In genomic region chr2:136394136-136395060, GRCh38 we compare ENCODE assay signal across 9 cellular contexts.
DNase-seq lines count a peak whose midpoint lies in the region; ATAC-seq and TF ChIP-seq lines count a peak whose summit lies in the region.
"Had no signal": no experiment of that assay in that cellular context is flagged by ENCODE, and none has a peak within 500 bp of the region (broad histone marks: within the 10 kb centered on the region; RNA-seq: fewer than 3 reads in every experiment).

No MANE protein-coding gene starts in this region.

- no peaks in the 10 kb centered on the region for H3K9me3 Mint-ChIP-seq in memory B cell
- H3K9me3 Mint-ChIP-seq in activated T-helper 2 cell treated with anti-CD3 and anti-CD28 coated beads, Interferon-gamma antibody, Interleukin-2, Interleukin-4, amounts not matched to agents 10 μg/mL and 5 μg/mL and 100 μg/mL, durations not matched to agents 14 hours and 24 hours and 36 hours, result no peaks in the 10 kb centered on the region
- H3K9me3 Mint-ChIP-seq in CD4-positive, alpha-beta T cell, result no peaks in the 10 kb centered on the region

- POLR2A ChIA-PET in CD4-positive, alpha-beta T cell (lab: Charles Lee), result no interaction called here

- H3K9me3 ChIP-seq in CD4-positive, alpha-beta T cell (ENCODE audit: control insufficient read depth, low read length), result no peaks in the 10 kb centered on the region

- no peaks in the 10 kb centered on the region for H3K36me3 Mint-ChIP-seq in memory B cell
- no peaks in the 10 kb centered on the region for H3K36me3 Mint-ChIP-seq in activated T-helper 2 cell treated with anti-CD3 and anti-CD28 coated beads, Interferon-gamma antibody, Interleukin-2, Interleukin-4, amounts not matched to agents 10 μg/mL and 5 μg/mL and 100 μg/mL, durations not matched to agents 14 hours and 24 hours and 36 hours (ENCODE audit: low read depth)
- H3K36me3 Mint-ChIP-seq in CD4-positive, alpha-beta T cell (ENCODE audit: low read depth), result no peaks in the 10 kb centered on the region

- no peak overlapping the region for H3K27ac ChIP-seq in substantia nigra (ENCODE audit: low read depth, low read length, poor library complexity, severe bottlenecking)
- H3K27ac ChIP-seq in CD4-positive, alpha-beta T cell (ENCODE audit: low read depth, low read length), result no peak overlapping the region
- H3K27ac ChIP-seq: parathyroid adenoma had no signal

- H3K4me3 Mint-ChIP-seq in memory B cell, result peak overlapping the region; percentile 15
- no peak overlapping the region for H3K4me3 Mint-ChIP-seq in activated T-helper 2 cell treated with anti-CD3 and anti-CD28 coated beads, Interferon-gamma antibody, Interleukin-2, Interleukin-4, amounts not matched to agents 10 μg/mL and 5 μg/mL and 100 μg/mL, durations not matched to agents 14 hours and 24 hours and 36 hours (ENCODE audit: low read depth)
- H3K4me3 Mint-ChIP-seq in CD4-positive, alpha-beta T cell, result no peak overlapping the region

- DNase-seq in memory B cell (ENCODE audit: low spot score in 2 of 2), result no peak
- DNase-seq in activated T-helper 2 cell treated with anti-CD3 and anti-CD28 coated beads, Interferon-gamma antibody, Interleukin-2, Interleukin-4, amounts not matched to agents 10 μg/mL and 5 μg/mL and 100 μg/mL, durations not matched to agents 14 hours and 24 hours and 36 hours (ENCODE audit: low spot score), result no peak
- DNase-seq in substantia nigra (lab: John Stamatoyannopoulos, UW), result no peak
- DNase-seq in CD4-positive, alpha-beta T cell, result no peak
- DNase-seq: IMR-90 had no signal

- H3K27me3 ChIP-seq in CD4-positive, alpha-beta T cell (ENCODE audit: control insufficient read depth, insufficient read depth, low read length), result no peaks in the 10 kb centered on the region

- CTCF ChIA-PET in CD4-positive, alpha-beta T cell (lab: Charles Lee), result no interaction called here

- intact Hi-C loops in activated T-helper 2 cell treated with anti-CD3 and anti-CD28 coated beads, Interferon-gamma antibody, Interleukin-2, Interleukin-4, amounts not matched to agents 10 μg/mL and 5 μg/mL and 100 μg/mL, durations not matched to agents 14 hours and 24 hours and 36 hours (cut with micrococcal nuclease), result no loop called here
- intact Hi-C loops in CD4-positive, alpha-beta T cell (cut with DNase I, micrococcal nuclease), result no loop called here

- TF ChIP-seq CTCF in CD4-positive, alpha-beta T cell (IDR thresholded peaks at IDR 0.05), result no peak

- ATAC-seq in GM18907 (IDR thresholded peaks at IDR 0.05; ENCODE audit: unreplicated experiment), result peak; percentile 56
- ATAC-seq in GM21526 (IDR thresholded peaks at IDR 0.05; ENCODE audit: low FRiP score, unreplicated experiment), result peak; percentile 73
- peak; percentile 48 for ATAC-seq in HG03342 (IDR thresholded peaks at IDR 0.05; ENCODE audit: unreplicated experiment)
- peak; percentile 48 for ATAC-seq in memory B cell (ENCODE audit: low read depth)
- ATAC-seq in CD4-positive, alpha-beta T cell (ENCODE audit: poor library complexity), result no peak

- H3K27me3 Mint-ChIP-seq in memory B cell, result no peaks in the 10 kb centered on the region
- no peaks in the 10 kb centered on the region for H3K27me3 Mint-ChIP-seq in activated T-helper 2 cell treated with anti-CD3 and anti-CD28 coated beads, Interferon-gamma antibody, Interleukin-2, Interleukin-4, amounts not matched to agents 10 μg/mL and 5 μg/mL and 100 μg/mL, durations not matched to agents 14 hours and 24 hours and 36 hours (ENCODE audit: low read depth)
- no peaks in the 10 kb centered on the region for H3K27me3 Mint-ChIP-seq in CD4-positive, alpha-beta T cell

- H3K4me1 Mint-ChIP-seq in memory B cell, result peaks cover 34% of the 10 kb centered on the region
- H3K4me1 Mint-ChIP-seq in activated T-helper 2 cell treated with anti-CD3 and anti-CD28 coated beads, Interferon-gamma antibody, Interleukin-2, Interleukin-4, amounts not matched to agents 10 μg/mL and 5 μg/mL and 100 μg/mL, durations not matched to agents 14 hours and 24 hours and 36 hours (ENCODE audit: low read depth), result peaks cover 39% of the 10 kb centered on the region
- H3K4me1 Mint-ChIP-seq in CD4-positive, alpha-beta T cell (ENCODE audit: low read depth), result peaks cover 9% of the 10 kb centered on the region

- peak overlapping the region; percentile 50 for H3K27ac Mint-ChIP-seq in memory B cell
- no peak overlapping the region for H3K27ac Mint-ChIP-seq in activated T-helper 2 cell treated with anti-CD3 and anti-CD28 coated beads, Interferon-gamma antibody, Interleukin-2, Interleukin-4, amounts not matched to agents 10 μg/mL and 5 μg/mL and 100 μg/mL, durations not matched to agents 14 hours and 24 hours and 36 hours
- H3K27ac Mint-ChIP-seq in CD4-positive, alpha-beta T cell, result no peak overlapping the region
